ENCODE assay signal across 12 cellular contexts in genomic region chr2:64982311-64982857, GRCh38. TPM values are rescaled to one million over a fixed set of nuclear protein-coding genes. Genes with fewer than 3 reads are reported as not detected.
DNase-seq lines count a peak whose midpoint lies in the region; ATAC-seq and TF ChIP-seq lines count a peak whose summit lies in the region.
"Had no signal": no experiment of that assay in that cellular context is flagged by ENCODE, and none has a peak within 500 bp of the region (broad histone marks: within the 10 kb centered on the region; RNA-seq: fewer than 3 reads in every experiment).

No MANE protein-coding gene starts in this region.

- no peaks in the 10 kb centered on the region for H3K9me3 Mint-ChIP-seq in natural killer cell treated with Interleukin-12 subunit alpha and Interleukin-12 subunit beta and Interleukin-15 and Interleukin-18, amount 100 ng/mL, for 72 hours
- H3K9me3 Mint-ChIP-seq in natural killer cell (no peaks in the 10 kb centered on the region), chondrocyte (ENCODE audit: low read depth) (no peaks in the 10 kb centered on the region)
- no peaks in the 10 kb centered on the region for H3K9me3 Mint-ChIP-seq in stimulated activated naive CD8-positive, alpha-beta T cell treated with anti-CD3 and anti-CD28 coated beads, Interleukin-15, amount 100 ng/mL, for 72 hours
- H3K9me3 Mint-ChIP-seq in CD8-positive, alpha-beta T cell: no peaks in the 10 kb centered on the region
- H3K9me3 Mint-ChIP-seq: nephron had no signal

- H3K27me3 Mint-ChIP-seq in natural killer cell treated with Interleukin-12 subunit alpha and Interleukin-12 subunit beta and Interleukin-15 and Interleukin-18, amount 100 ng/mL, for 72 hours: peaks cover 0 to 3% of the 10 kb centered on the region in 2 donors
- H3K27me3 Mint-ChIP-seq in natural killer cell (ENCODE audit: low read depth in 2 of 2): peaks cover 0 to 2% of the 10 kb centered on the region in 2 donors
- peaks cover 24% of the 10 kb centered on the region for H3K27me3 Mint-ChIP-seq in stimulated activated naive CD8-positive, alpha-beta T cell treated with anti-CD3 and anti-CD28 coated beads, Interleukin-15, amount 100 ng/mL, for 72 hours
- no peaks in the 10 kb centered on the region for H3K27me3 Mint-ChIP-seq in chondrocyte (ENCODE audit: low read depth)
- no peaks in the 10 kb centered on the region for H3K27me3 Mint-ChIP-seq in CD8-positive, alpha-beta T cell (ENCODE audit: low read depth)

- no peaks in the 10 kb centered on the region for H3K9me3 ChIP-seq in CD8-positive, alpha-beta T cell (ENCODE audit: low read length)

- CTCF ChIA-PET in CD8-positive, alpha-beta T cell (lab: Charles Lee): no interaction called here

- H3K27me3 ChIP-seq in CD8-positive, alpha-beta T cell (ENCODE audit: insufficient read depth, low read length): no peaks in the 10 kb centered on the region

- DNase-seq in natural killer cell treated with Interleukin-12 subunit alpha and Interleukin-12 subunit beta and Interleukin-15 and Interleukin-18, amount 100 ng/mL, for 72 hours (ENCODE audit: low spot score): no peak
- DNase-seq in natural killer cell (no peak), chondrocyte (ENCODE audit: low spot score) (no peak), T1000 (lab: John Stamatoyannopoulos, UW) (no peak)
- no peak for DNase-seq in stimulated activated naive CD8-positive, alpha-beta T cell treated with anti-CD3 and anti-CD28 coated beads, Interleukin-15, amount 100 ng/mL, for 72 hours
- DNase-seq in CD8-positive, alpha-beta T cell: no peak
- DNase-seq: activated effector memory CD4-positive, alpha-beta T cell treated with Interleukin-2 at 50 U/mL for 16 hours; NCI-H1092; NCI-H774 had no signal

- H3K27ac Mint-ChIP-seq in natural killer cell treated with Interleukin-12 subunit alpha and Interleukin-12 subunit beta and Interleukin-15 and Interleukin-18, amount 100 ng/mL, for 72 hours: peak overlapping the region; percentile 53 to 67
- H3K27ac Mint-ChIP-seq in natural killer cell: no peak overlapping the region
- H3K27ac Mint-ChIP-seq in stimulated activated naive CD8-positive, alpha-beta T cell treated with anti-CD3 and anti-CD28 coated beads, Interleukin-15, amount 100 ng/mL, for 72 hours: peak overlapping the region; percentile 21 to 57
- no peak overlapping the region for H3K27ac Mint-ChIP-seq in chondrocyte (ENCODE audit: unreplicated experiment)
- no peak overlapping the region for H3K27ac Mint-ChIP-seq in CD8-positive, alpha-beta T cell
- H3K27ac Mint-ChIP-seq: nephron had no signal

- H3K27ac ChIP-seq in CD8-positive, alpha-beta T cell (ENCODE audit: low read depth, low read length): no peak overlapping the region

- intact Hi-C loops in natural killer cell (cut with micrococcal nuclease): no loop called here
- intact Hi-C loops in CD8-positive, alpha-beta T cell (cut with DNase I, micrococcal nuclease): no loop called here

- H3K36me3 ChIP-seq in CD8-positive, alpha-beta T cell (ENCODE audit: insufficient read depth, low read length): no peaks in the 10 kb centered on the region

- peaks cover 26 to 64% of the 10 kb centered on the region in 2 donors for H3K4me1 Mint-ChIP-seq in natural killer cell treated with Interleukin-12 subunit alpha and Interleukin-12 subunit beta and Interleukin-15 and Interleukin-18, amount 100 ng/mL, for 72 hours (ENCODE audit: low read depth in 2 of 2)
- peaks cover 5 to 7% of the 10 kb centered on the region in 2 donors for H3K4me1 Mint-ChIP-seq in natural killer cell
- peaks cover 51% of the 10 kb centered on the region for H3K4me1 Mint-ChIP-seq in stimulated activated naive CD8-positive, alpha-beta T cell treated with anti-CD3 and anti-CD28 coated beads, Interleukin-15, amount 100 ng/mL, for 72 hours
- H3K4me1 Mint-ChIP-seq in chondrocyte (ENCODE audit: low read depth): peaks cover 36% of the 10 kb centered on the region
- peaks cover 7% of the 10 kb centered on the region for H3K4me1 Mint-ChIP-seq in CD8-positive, alpha-beta T cell (ENCODE audit: low read depth)

- peak overlapping the region; percentile 62 for H3K4me3 Mint-ChIP-seq in natural killer cell treated with Interleukin-12 subunit alpha and Interleukin-12 subunit beta and Interleukin-15 and Interleukin-18, amount 100 ng/mL, for 72 hours
- no peak overlapping the region for H3K4me3 Mint-ChIP-seq in natural killer cell
- H3K4me3 Mint-ChIP-seq in stimulated activated naive CD8-positive, alpha-beta T cell treated with anti-CD3 and anti-CD28 coated beads, Interleukin-15, amount 100 ng/mL, for 72 hours: peak overlapping the region; percentile 30 to 59
- H3K4me3 Mint-ChIP-seq in chondrocyte (ENCODE audit: unreplicated experiment): no peak overlapping the region
- H3K4me3 Mint-ChIP-seq in CD8-positive, alpha-beta T cell: no peak overlapping the region
- H3K4me3 Mint-ChIP-seq: nephron had no signal

- POLR2A ChIA-PET in CD8-positive, alpha-beta T cell (lab: Charles Lee): interaction anchor here (1.4 kb wide), 1 partner anchor 8 kb away, joined by 5 read pairs; no protein-coding TSS in a partner anchor

- no peak overlapping the region for H3K4me3 ChIP-seq in CD8-positive, alpha-beta T cell (ENCODE audit: low read depth, low read length)

- H3K4me1 ChIP-seq in CD8-positive, alpha-beta T cell (ENCODE audit: insufficient read depth, low read length): no peaks in the 10 kb centered on the region

- TF ChIP-seq CTCF in natural killer cell (IDR thresholded peaks at IDR 0.05) (no peak), chondrocyte (IDR thresholded peaks at IDR 0.05) (no peak)
- no peak for TF ChIP-seq CTCF in CD8-positive, alpha-beta T cell (IDR thresholded peaks at IDR 0.05)

- H3K36me3 Mint-ChIP-seq in natural killer cell treated with Interleukin-12 subunit alpha and Interleukin-12 subunit beta and Interleukin-15 and Interleukin-18, amount 100 ng/mL, for 72 hours: no peaks in the 10 kb centered on the region
- H3K36me3 Mint-ChIP-seq in natural killer cell: no peaks in the 10 kb centered on the region
- H3K36me3 Mint-ChIP-seq in chondrocyte (ENCODE audit: low read depth): no peaks in the 10 kb centered on the region
- H3K36me3 Mint-ChIP-seq in CD8-positive, alpha-beta T cell: no peaks in the 10 kb centered on the region

- ATAC-seq in natural killer cell treated with Interleukin-12 subunit alpha and Interleukin-12 subunit beta and Interleukin-15 and Interleukin-18, amount 100 ng/mL, for 72 hours: peak; percentile 61 to 73
- no peak for ATAC-seq in natural killer cell
- peak; percentile 66 for ATAC-seq in HG02610 (IDR thresholded peaks at IDR 0.05; ENCODE audit: unreplicated experiment)
- ATAC-seq in HG03565 (IDR thresholded peaks at IDR 0.05; ENCODE audit: unreplicated experiment): peak; percentile 53
- peak; percentile 86 for ATAC-seq in stimulated activated naive CD8-positive, alpha-beta T cell treated with anti-CD3 and anti-CD28 coated beads, Interleukin-15, amount 100 ng/mL, for 72 hours
- ATAC-seq in CD8-positive, alpha-beta T cell: no peak

RNA-seq across cellular contexts. Expression of gene SLC1A4, which starts 6.8 kb away (rescaled TPM):
- 10 to 100 TPM; 34.5 to 34.7 TPM for total RNA-seq in natural killer cell treated with Interleukin-12 subunit alpha and Interleukin-12 subunit beta and Interleukin-15 and Interleukin-18, amount 100 ng/mL, for 72 hours
- total RNA-seq in natural killer cell (10 to 100 TPM in 1 of 3 donors, 1 to 10 TPM in 2; 3.9 to 13.8 (median 5.6) TPM), chondrocyte (40.1 to 139 TPM (median 136 TPM) in 3 replicates)
- total RNA-seq in CD8-positive, alpha-beta T cell: 1 to 10 TPM; 3.1 to 4.2 TPM

Comparison
In these comparisons a context has a peak if more than half of its experiments do, and no peak if none do; other contexts are left out.
1. ATAC-seq: peak in natural killer cell treated with Interleukin-12 subunit alpha and Interleukin-12 subunit beta and Interleukin-15 and Interleukin-18, amount 100 ng/mL, for 72 hours (2 of 2), HG02610 (single experiment), HG03565 (single experiment) and stimulated activated naive CD8-positive, alpha-beta T cell treated with anti-CD3 and anti-CD28 coated beads, Interleukin-15, amount 100 ng/mL, for 72 hours (single experiment); none in natural killer cell (0 of 3) and CD8-positive, alpha-beta T cell (single experiment).
2. H3K27ac Mint-ChIP-seq: peak in natural killer cell treated with Interleukin-12 subunit alpha and Interleukin-12 subunit beta and Interleukin-15 and Interleukin-18, amount 100 ng/mL, for 72 hours (2 of 2) and stimulated activated naive CD8-positive, alpha-beta T cell treated with anti-CD3 and anti-CD28 coated beads, Interleukin-15, amount 100 ng/mL, for 72 hours (2 of 2); none in natural killer cell (0 of 2), chondrocyte (single experiment) and CD8-positive, alpha-beta T cell (single experiment).
3. H3K4me3 Mint-ChIP-seq: peak in natural killer cell treated with Interleukin-12 subunit alpha and Interleukin-12 subunit beta and Interleukin-15 and Interleukin-18, amount 100 ng/mL, for 72 hours (single experiment) and stimulated activated naive CD8-positive, alpha-beta T cell treated with anti-CD3 and anti-CD28 coated beads, Interleukin-15, amount 100 ng/mL, for 72 hours (2 of 2); none in natural killer cell (single experiment), chondrocyte (single experiment) and CD8-positive, alpha-beta T cell (single experiment).